Comparison of ENCODE assay signal across 1 cellular context in the genomic region with DNA sequence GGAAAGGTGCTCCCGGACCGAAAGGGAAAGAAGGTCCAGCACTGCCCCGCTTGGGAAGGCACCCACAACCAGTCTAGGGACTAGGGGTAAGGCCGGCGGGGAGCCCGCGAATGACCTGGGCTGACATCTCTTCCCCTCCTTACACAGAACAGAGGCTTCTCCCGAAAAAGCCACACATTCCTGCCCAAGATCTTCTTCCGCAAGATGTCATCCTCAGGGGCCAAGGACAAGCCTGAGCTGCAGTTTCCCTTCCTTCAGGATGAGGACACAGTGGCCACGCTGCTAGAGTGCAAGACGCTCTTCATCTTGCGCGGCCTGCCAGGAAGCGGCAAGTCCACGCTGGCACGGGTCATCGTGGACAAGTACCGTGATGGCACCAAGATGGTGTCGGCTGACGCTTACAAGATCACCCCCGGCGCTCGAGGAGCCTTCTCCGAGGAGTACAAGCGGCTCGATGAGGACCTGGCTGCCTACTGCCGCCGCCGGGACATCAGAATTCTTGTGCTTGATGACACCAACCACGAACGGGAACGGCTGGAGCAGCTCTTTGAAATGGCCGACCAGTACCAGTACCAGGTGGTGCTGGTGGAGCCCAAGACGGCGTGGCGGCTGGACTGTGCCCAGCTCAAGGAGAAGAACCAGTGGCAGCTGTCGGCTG.
TF ChIP-seq lines count a peak whose summit lies in the region.

No MANE protein-coding gene starts in this region.

TF ChIP-seq in GM12878, 131 proteins besides CTCF, POLR2A, EP300 and RAD21:
- no peak for TF ChIP-seq RAD51 (IDR thresholded peaks at IDR 0.05)
- no peak for TF ChIP-seq CHD2 (IDR thresholded peaks at IDR 0.05; ENCODE audit: borderline replicate concordance, low read depth, low read length)
- TF ChIP-seq RUNX3 (IDR thresholded peaks at IDR 0.05; ENCODE audit: low read length) = no peak
- TF ChIP-seq, protein P1, sequence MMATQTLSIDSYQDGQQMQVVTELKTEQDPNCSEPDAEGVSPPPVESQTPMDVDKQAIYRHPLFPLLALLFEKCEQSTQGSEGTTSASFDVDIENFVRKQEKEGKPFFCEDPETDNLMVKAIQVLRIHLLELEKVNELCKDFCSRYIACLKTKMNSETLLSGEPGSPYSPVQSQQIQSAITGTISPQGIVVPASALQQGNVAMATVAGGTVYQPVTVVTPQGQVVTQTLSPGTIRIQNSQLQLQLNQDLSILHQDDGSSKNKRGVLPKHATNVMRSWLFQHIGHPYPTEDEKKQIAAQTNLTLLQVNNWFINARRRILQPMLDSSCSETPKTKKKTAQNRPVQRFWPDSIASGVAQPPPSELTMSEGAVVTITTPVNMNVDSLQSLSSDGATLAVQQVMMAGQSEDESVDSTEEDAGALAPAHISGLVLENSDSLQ (IDR thresholded peaks at IDR 0.05) = no peak
- no peak for TF ChIP-seq CREM (IDR thresholded peaks at IDR 0.05; ENCODE audit: low read depth)
- TF ChIP-seq, protein P2, sequence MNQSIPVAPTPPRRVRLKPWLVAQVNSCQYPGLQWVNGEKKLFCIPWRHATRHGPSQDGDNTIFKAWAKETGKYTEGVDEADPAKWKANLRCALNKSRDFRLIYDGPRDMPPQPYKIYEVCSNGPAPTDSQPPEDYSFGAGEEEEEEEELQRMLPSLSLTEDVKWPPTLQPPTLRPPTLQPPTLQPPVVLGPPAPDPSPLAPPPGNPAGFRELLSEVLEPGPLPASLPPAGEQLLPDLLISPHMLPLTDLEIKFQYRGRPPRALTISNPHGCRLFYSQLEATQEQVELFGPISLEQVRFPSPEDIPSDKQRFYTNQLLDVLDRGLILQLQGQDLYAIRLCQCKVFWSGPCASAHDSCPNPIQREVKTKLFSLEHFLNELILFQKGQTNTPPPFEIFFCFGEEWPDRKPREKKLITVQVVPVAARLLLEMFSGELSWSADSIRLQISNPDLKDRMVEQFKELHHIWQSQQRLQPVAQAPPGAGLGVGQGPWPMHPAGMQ (IDR thresholded peaks at IDR 0.05; ENCODE audit: borderline replicate concordance) = no peak
- no peak for TF ChIP-seq ZNF207 (IDR thresholded peaks at IDR 0.05; ENCODE audit: borderline replicate concordance)
- no peak for TF ChIP-seq NRF1 (conservative IDR thresholded peaks at IDR 0.05; ENCODE audit: low read depth, low read length)
- TF ChIP-seq KDM1A (IDR thresholded peaks at IDR 0.05; ENCODE audit: borderline replicate concordance) = no peak
TF ChIP-seq in GM12878: peak in this region for 0.
